ENCODE assay signal across 19 cellular contexts in the genomic region with DNA sequence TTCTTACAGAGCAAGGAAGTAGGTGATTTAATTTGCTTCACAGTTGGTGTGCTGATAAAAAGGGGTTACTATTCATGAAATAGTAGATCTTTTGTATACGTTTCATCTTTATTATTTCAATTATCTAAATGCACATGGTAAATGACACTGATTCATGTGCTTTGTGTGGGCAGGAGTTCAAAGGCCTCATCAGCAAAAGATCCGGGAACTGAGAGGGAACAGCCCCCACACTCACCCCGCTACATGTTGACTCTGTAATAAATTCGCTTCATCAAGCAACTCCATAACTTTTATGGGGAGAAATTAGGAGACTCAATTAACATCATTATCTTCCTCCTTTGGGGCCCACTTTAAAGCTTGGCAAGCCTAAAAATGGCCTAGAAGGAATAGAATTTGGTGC.
DNase-seq lines count a peak whose midpoint lies in the region; ATAC-seq and TF ChIP-seq lines count a peak whose summit lies in the region.
"Had no signal": no experiment of that assay in that cellular context is flagged by ENCODE, and none has a peak within 500 bp of the region (broad histone marks: within the 10 kb centered on the region; RNA-seq: fewer than 3 reads in every experiment).

No MANE protein-coding gene starts in this region.

- no peak overlapping the region for H3K4me3 ChIP-seq in upper lobe of left lung
- H3K4me3 ChIP-seq: GM23248 had no signal

- no peaks in the 10 kb centered on the region for H3K36me3 ChIP-seq in upper lobe of left lung

- CTCF ChIA-PET in HEK293T (lab: Yijun Ruan, JAX): no interaction called here

- H3K27ac Mint-ChIP-seq in nephron progenitor cell: peak overlapping the region; percentile 97
- H3K27ac Mint-ChIP-seq: CD4-positive, alpha-beta memory T cell; HFFc6 had no signal

- no peaks in the 10 kb centered on the region for H3K9me3 ChIP-seq in upper lobe of left lung
- H3K9me3 ChIP-seq: Caco-2 had no signal

- H3K36me3 Mint-ChIP-seq in nephron progenitor cell (ENCODE audit: low read depth): peaks cover 5% of the 10 kb centered on the region

- H3K27ac ChIP-seq in upper lobe of left lung: no peak overlapping the region
- H3K27ac ChIP-seq: 22Rv1, GM23248 had no signal

- no peak for TF ChIP-seq POLR2A in upper lobe of left lung (IDR thresholded peaks at IDR 0.05)

- ATAC-seq in upper lobe of left lung (ENCODE audit: low FRiP score in 2 of 2): no peak

- POLR2A ChIA-PET in HEK293T (lab: Yijun Ruan, JAX): no interaction called here

- peaks cover 58% of the 10 kb centered on the region for H3K4me1 Mint-ChIP-seq in nephron progenitor cell
- H3K4me1 Mint-ChIP-seq: CD4-positive, alpha-beta memory T cell had no signal

- 93 to 96% methylated on average over 4 of the region's 4 CpGs for WGBS in upper lobe of left lung, 2 donors

- peak; percentile 48 for DNase-seq in NCI-H1105 treated with DMSO at 0.1 percent for 48 hours (lab: John Stamatoyannopoulos, UW)
- no peak for DNase-seq in NCI-H1105 (lab: John Stamatoyannopoulos, UW)
- DNase-seq in HEK293T (ENCODE audit: extremely low spot score): no peak
- peak; percentile 91 for DNase-seq in left kidney (ENCODE audit: low read depth, low spot score)
- no peak for DNase-seq in nephron progenitor cell
- DNase-seq in amniotic stem cell (lab: John Stamatoyannopoulos, UW): no peak
- DNase-seq in upper lobe of left lung: no peak
- no peak for DNase-seq in cortex of kidney (lab: John Stamatoyannopoulos, UW)
- DNase-seq: ACHN; C1 segment of cervical spinal cord; Caco-2; CD4-positive, alpha-beta memory T cell; DMS153; DND-41; GM23248; H7; HCEC 1CT; HFFc6 had no signal

- peaks cover 3% of the 10 kb centered on the region for H3K9me3 Mint-ChIP-seq in nephron progenitor cell
- H3K9me3 Mint-ChIP-seq: HFFc6 had no signal

- TF ChIP-seq CTCF in nephron progenitor cell (IDR thresholded peaks at IDR 0.05) (no peak), upper lobe of left lung (IDR thresholded peaks at IDR 0.05) (no peak)

- H3K4me1 ChIP-seq in upper lobe of left lung: no peaks in the 10 kb centered on the region
- H3K4me1 ChIP-seq: Caco-2 had no signal

- no peak overlapping the region for H3K4me3 Mint-ChIP-seq in nephron progenitor cell
- H3K4me3 Mint-ChIP-seq: CD4-positive, alpha-beta memory T cell; HFFc6 had no signal

- H3K27me3 ChIP-seq in upper lobe of left lung: no peaks in the 10 kb centered on the region

- TF ChIP-seq EP300 in upper lobe of left lung (IDR thresholded peaks at IDR 0.05): no peak

- peaks cover 2% of the 10 kb centered on the region for H3K27me3 Mint-ChIP-seq in nephron progenitor cell (ENCODE audit: low read depth, poor library complexity)
- H3K27me3 Mint-ChIP-seq: CD4-positive, alpha-beta memory T cell had no signal

TF ChIP-seq in HEK293T, 16 proteins besides CTCF, POLR2A, EP300 and RAD21:
- TF ChIP-seq, protein P1, sequence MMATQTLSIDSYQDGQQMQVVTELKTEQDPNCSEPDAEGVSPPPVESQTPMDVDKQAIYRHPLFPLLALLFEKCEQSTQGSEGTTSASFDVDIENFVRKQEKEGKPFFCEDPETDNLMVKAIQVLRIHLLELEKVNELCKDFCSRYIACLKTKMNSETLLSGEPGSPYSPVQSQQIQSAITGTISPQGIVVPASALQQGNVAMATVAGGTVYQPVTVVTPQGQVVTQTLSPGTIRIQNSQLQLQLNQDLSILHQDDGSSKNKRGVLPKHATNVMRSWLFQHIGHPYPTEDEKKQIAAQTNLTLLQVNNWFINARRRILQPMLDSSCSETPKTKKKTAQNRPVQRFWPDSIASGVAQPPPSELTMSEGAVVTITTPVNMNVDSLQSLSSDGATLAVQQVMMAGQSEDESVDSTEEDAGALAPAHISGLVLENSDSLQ (IDR thresholded peaks at IDR 0.05): peak; percentile 9; the same call in 1 of the 2 replicates
- TF ChIP-seq SUZ12 (IDR thresholded peaks at IDR 0.05): no peak

Comparison
In these comparisons a context has a peak if more than half of its experiments do, and no peak if none do; other contexts are left out.
1. DNase-seq: peak in NCI-H1105 treated with DMSO at 0.1 percent for 48 hours (single experiment) and left kidney (single experiment); none in NCI-H1105 (single experiment), HEK293T (single experiment), nephron progenitor cell (single experiment), amniotic stem cell (single experiment), upper lobe of left lung (0 of 2) and cortex of kidney (single experiment).